8 cellular contexts compared by ENCODE assay signal in the genomic region with DNA sequence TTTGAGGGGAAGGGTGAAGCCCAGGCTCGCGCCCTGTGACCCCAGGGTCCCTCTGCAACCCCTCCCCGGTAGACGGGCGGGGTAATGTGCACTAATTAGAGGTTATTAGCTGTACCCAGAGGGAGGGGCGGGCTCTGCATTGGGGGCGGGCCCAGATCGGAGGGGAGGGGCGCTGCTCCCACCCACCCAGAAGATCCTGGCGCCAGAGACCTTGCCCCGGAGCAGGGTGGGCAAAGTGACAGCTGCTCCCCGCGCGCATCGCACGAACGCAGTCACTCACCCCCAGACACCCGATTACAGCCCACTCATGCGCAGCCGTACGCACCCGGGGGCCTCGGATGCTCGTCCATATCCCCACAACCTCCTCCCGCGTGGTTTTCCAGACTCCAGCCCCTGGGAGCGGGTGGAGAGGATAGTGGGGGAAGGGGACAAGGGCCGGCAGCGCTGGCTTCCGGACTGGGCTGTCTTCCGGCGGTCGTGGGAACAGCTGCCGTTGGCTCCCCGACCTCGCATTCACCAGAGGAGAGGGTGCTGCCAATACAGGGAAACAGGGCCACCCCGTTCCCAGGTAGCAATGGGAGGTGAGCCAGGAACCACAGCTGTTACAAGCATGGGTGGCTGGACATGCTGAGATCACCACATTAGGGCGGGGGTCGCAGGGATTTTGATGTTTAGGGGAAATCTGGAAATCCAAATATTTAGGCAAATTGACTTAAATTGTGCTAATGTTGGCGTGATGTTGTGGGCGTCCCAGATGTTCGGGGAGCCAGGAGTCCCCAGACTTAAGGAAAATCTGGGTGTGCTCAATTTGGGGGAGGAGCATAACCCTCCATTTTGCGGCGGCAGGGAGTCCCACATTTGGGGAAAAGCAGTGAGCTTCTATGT. TPM values are rescaled to one million over a fixed set of nuclear protein-coding genes. Genes with fewer than 3 reads are reported as not detected.
DNase-seq lines count a peak whose midpoint lies in the region; ATAC-seq and TF ChIP-seq lines count a peak whose summit lies in the region.

No MANE protein-coding gene starts in this region.

- TF ChIP-seq CTCF in AG09309 (IDR thresholded peaks at IDR 0.05; ENCODE audit: control insufficient read depth, insufficient read depth, low read depth, low read length, missing control alignments), result no peak
- no peak for TF ChIP-seq CTCF in neural cell (IDR thresholded peaks at IDR 0.05; ENCODE audit: poor library complexity, severe bottlenecking)
- TF ChIP-seq CTCF in GM10266 (IDR thresholded peaks at IDR 0.05; ENCODE audit: control insufficient read depth, insufficient read depth, low read depth, missing control alignments), result no peak

- no peaks in the 10 kb centered on the region for H3K79me2 ChIP-seq in neural cell (replicated peaks; ENCODE audit: insufficient read depth, low read length)

- peak overlapping the region; percentile 60 for H3K9ac ChIP-seq in neural cell (ENCODE audit: low read length)

- H3F3A ChIP-seq in neural cell (ENCODE audit: insufficient read depth, low read length, poor library complexity, severe bottlenecking), result no peaks in the 10 kb centered on the region

- H2AFZ ChIP-seq in neural cell (ENCODE audit: low read depth, low read length), result peak overlapping the region; percentile 33

- ATAC-seq in HG02885 (IDR thresholded peaks at IDR 0.05; ENCODE audit: poor library complexity, unreplicated experiment), result no peak

- H3K36me3 ChIP-seq in neural cell (ENCODE audit: insufficient read depth, low read length), result no peaks in the 10 kb centered on the region

- no peak for DNase-seq in AG09309 (ENCODE audit: low read depth)
- peak; percentile 67 for DNase-seq in NCI-H510A (lab: John Stamatoyannopoulos, UW)
- DNase-seq in activated effector memory CD4-positive, alpha-beta T cell treated with Interleukin-2 at 50 U/mL for 16 hours, result peak; percentile 25
- DNase-seq in fibroblast of the conjunctiva (ENCODE audit: low read depth), result peak; percentile 51
- no peak for DNase-seq in GM10266 (ENCODE audit: extremely low spot score)

- H3K4me2 ChIP-seq in neural cell (ENCODE audit: low read length), result peak overlapping the region; percentile 33

- H3K27ac ChIP-seq in neural cell (ENCODE audit: low read length), result peak overlapping the region; percentile 22

- TF ChIP-seq EP300 in neural cell (conservative IDR thresholded peaks at IDR 0.05; ENCODE audit: poor library complexity, severe bottlenecking), result no peak

- peak overlapping the region; percentile 72 for H3K4me3 ChIP-seq in AG09309 (ENCODE audit: control insufficient read depth, low read depth, low read length)
- H3K4me3 ChIP-seq in neural cell (ENCODE audit: low read length), result peak overlapping the region; percentile 61

- H3K27me3 ChIP-seq in neural cell (ENCODE audit: insufficient read depth, low read depth, low read length), result no peaks in the 10 kb centered on the region

- TF ChIP-seq POLR2A in GM18526 (IDR thresholded peaks at IDR 0.05; ENCODE audit: extremely low read depth, insufficient read length), result peak; percentile 79

- TF ChIP-seq RAD21 in neural cell (conservative IDR thresholded peaks at IDR 0.05), result no peak

- no peaks in the 10 kb centered on the region for H3K9me3 ChIP-seq in neural cell (ENCODE audit: low read length)

- no peaks in the 10 kb centered on the region for H4K20me1 ChIP-seq in neural cell (ENCODE audit: insufficient read depth)

- no peaks in the 10 kb centered on the region for H3K9me2 ChIP-seq in neural cell (ENCODE audit: insufficient read depth, low read length)

TF ChIP-seq in neural cell, 6 proteins besides CTCF, POLR2A, EP300 and RAD21:
- TF ChIP-seq EZH2 (IDR thresholded peaks at IDR 0.05; ENCODE audit: borderline replicate concordance, insufficient read depth, low read length, poor library complexity, severe bottlenecking), result no peak
- peak; percentile 28 for TF ChIP-seq TAF1 (IDR thresholded peaks at IDR 0.05; ENCODE audit: low read depth)

RNA-seq across cellular contexts. Expression of gene HOOK2, which starts 2.9 kb away (rescaled TPM):
- 28.4 and 44.3 TPM in 2 replicates for polyA plus RNA-seq in neural cell
- 14.9 and 16.1 TPM in 2 replicates for polyA minus RNA-seq in neural cell

RNA-seq across cellular contexts. Expression of gene JUNB, which starts 13.0 kb away (rescaled TPM):
- 18.7 and 29.4 TPM in 2 replicates for polyA plus RNA-seq in neural cell
- 14.1 and 26.8 TPM in 2 replicates for polyA minus RNA-seq in neural cell

RNA-seq across cellular contexts. Expression of gene PRDX2, which starts 23.3 kb away (rescaled TPM):
- 832 and 882 TPM in 2 replicates for polyA plus RNA-seq in neural cell
- polyA minus RNA-seq in neural cell, result 318 and 324 TPM in 2 replicates

RNA-seq across cellular contexts. Expression of gene THSD8, which starts 23.6 kb away (rescaled TPM):
- not detected in 2 replicates for polyA plus RNA-seq in neural cell
- polyA minus RNA-seq in neural cell, result not detected in 2 replicates

RNA-seq across cellular contexts. Expression of gene BEST2, which starts 26.7 kb away (rescaled TPM):
- polyA plus RNA-seq in neural cell, result not detected in 2 replicates
- not detected in 2 replicates for polyA minus RNA-seq in neural cell

Comparison
In these comparisons a context has a peak if more than half of its experiments do, and no peak if none do; other contexts are left out.
1. DNase-seq: peak in NCI-H510A (single experiment), activated effector memory CD4-positive, alpha-beta T cell treated with Interleukin-2 at 50 U/mL for 16 hours (single experiment) and fibroblast of the conjunctiva (single experiment); none in AG09309 (single experiment) and GM10266 (single experiment).